ENCODE assay signal across 1 cellular context in genomic region chr21:34690041-34690792, GRCh38.
TF ChIP-seq lines count a peak whose summit lies in the region.

No MANE protein-coding gene starts in this region.

TF ChIP-seq in GM12878, 131 proteins besides CTCF, POLR2A, EP300 and RAD21 (continued from another document):
- TF ChIP-seq E2F8 (IDR thresholded peaks at IDR 0.05; ENCODE audit: low read depth, partially characterized antibody) (no peak), ZNF592 (IDR thresholded peaks at IDR 0.05) (no peak)
